Comparison of ENCODE assay signal across 1 cellular context in the genomic region with DNA sequence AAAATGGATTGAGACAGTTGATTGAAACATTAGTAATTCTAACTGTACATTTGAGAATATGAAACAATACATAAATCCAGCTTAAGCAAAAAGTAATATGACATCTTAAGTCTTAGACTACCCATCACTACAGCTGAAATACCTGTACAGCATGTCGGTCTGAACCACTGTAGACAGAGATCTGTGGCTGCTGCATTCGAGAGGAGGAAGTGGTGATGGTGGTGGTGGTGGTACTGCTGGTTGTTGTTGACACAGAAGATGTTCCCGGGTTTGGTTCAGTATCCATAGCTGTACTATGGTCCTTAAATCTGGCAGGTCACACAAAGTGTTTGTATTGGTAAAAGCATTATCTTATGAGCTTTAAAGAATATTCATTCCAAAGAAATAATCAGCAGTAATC.
TF ChIP-seq lines count a peak whose summit lies in the region.

No MANE protein-coding gene starts in this region.

TF ChIP-seq in HepG2, 621 proteins besides CTCF, POLR2A, EP300 and RAD21:
- TF ChIP-seq ZNF451 (CRISPR knock-in tag; IDR thresholded peaks at IDR 0.05) (no peak), ZNF792 (CRISPR knock-in tag; IDR thresholded peaks at IDR 0.05) (no peak), MIER2 (CRISPR knock-in tag; IDR thresholded peaks at IDR 0.05) (no peak), HES4 (CRISPR knock-in tag; IDR thresholded peaks at IDR 0.05; ENCODE audit: borderline replicate concordance) (no peak), TGIF2 (CRISPR knock-in tag; IDR thresholded peaks at IDR 0.05) (no peak), ZFY (CRISPR knock-in tag; IDR thresholded peaks at IDR 0.05) (no peak)
- TF ChIP-seq, protein P1, sequence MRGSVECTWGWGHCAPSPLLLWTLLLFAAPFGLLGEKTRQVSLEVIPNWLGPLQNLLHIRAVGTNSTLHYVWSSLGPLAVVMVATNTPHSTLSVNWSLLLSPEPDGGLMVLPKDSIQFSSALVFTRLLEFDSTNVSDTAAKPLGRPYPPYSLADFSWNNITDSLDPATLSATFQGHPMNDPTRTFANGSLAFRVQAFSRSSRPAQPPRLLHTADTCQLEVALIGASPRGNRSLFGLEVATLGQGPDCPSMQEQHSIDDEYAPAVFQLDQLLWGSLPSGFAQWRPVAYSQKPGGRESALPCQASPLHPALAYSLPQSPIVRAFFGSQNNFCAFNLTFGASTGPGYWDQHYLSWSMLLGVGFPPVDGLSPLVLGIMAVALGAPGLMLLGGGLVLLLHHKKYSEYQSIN (CRISPR knock-in tag; IDR thresholded peaks at IDR 0.05; ENCODE audit: borderline replicate concordance), result no peak
- TF ChIP-seq, protein P2, sequence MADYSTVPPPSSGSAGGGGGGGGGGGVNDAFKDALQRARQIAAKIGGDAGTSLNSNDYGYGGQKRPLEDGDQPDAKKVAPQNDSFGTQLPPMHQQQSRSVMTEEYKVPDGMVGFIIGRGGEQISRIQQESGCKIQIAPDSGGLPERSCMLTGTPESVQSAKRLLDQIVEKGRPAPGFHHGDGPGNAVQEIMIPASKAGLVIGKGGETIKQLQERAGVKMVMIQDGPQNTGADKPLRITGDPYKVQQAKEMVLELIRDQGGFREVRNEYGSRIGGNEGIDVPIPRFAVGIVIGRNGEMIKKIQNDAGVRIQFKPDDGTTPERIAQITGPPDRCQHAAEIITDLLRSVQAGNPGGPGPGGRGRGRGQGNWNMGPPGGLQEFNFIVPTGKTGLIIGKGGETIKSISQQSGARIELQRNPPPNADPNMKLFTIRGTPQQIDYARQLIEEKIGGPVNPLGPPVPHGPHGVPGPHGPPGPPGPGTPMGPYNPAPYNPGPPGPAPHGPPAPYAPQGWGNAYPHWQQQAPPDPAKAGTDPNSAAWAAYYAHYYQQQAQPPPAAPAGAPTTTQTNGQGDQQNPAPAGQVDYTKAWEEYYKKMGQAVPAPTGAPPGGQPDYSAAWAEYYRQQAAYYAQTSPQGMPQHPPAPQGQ (CRISPR knock-in tag; IDR thresholded peaks at IDR 0.05; ENCODE audit: borderline replicate concordance), result no peak
- TF ChIP-seq, protein P3, sequence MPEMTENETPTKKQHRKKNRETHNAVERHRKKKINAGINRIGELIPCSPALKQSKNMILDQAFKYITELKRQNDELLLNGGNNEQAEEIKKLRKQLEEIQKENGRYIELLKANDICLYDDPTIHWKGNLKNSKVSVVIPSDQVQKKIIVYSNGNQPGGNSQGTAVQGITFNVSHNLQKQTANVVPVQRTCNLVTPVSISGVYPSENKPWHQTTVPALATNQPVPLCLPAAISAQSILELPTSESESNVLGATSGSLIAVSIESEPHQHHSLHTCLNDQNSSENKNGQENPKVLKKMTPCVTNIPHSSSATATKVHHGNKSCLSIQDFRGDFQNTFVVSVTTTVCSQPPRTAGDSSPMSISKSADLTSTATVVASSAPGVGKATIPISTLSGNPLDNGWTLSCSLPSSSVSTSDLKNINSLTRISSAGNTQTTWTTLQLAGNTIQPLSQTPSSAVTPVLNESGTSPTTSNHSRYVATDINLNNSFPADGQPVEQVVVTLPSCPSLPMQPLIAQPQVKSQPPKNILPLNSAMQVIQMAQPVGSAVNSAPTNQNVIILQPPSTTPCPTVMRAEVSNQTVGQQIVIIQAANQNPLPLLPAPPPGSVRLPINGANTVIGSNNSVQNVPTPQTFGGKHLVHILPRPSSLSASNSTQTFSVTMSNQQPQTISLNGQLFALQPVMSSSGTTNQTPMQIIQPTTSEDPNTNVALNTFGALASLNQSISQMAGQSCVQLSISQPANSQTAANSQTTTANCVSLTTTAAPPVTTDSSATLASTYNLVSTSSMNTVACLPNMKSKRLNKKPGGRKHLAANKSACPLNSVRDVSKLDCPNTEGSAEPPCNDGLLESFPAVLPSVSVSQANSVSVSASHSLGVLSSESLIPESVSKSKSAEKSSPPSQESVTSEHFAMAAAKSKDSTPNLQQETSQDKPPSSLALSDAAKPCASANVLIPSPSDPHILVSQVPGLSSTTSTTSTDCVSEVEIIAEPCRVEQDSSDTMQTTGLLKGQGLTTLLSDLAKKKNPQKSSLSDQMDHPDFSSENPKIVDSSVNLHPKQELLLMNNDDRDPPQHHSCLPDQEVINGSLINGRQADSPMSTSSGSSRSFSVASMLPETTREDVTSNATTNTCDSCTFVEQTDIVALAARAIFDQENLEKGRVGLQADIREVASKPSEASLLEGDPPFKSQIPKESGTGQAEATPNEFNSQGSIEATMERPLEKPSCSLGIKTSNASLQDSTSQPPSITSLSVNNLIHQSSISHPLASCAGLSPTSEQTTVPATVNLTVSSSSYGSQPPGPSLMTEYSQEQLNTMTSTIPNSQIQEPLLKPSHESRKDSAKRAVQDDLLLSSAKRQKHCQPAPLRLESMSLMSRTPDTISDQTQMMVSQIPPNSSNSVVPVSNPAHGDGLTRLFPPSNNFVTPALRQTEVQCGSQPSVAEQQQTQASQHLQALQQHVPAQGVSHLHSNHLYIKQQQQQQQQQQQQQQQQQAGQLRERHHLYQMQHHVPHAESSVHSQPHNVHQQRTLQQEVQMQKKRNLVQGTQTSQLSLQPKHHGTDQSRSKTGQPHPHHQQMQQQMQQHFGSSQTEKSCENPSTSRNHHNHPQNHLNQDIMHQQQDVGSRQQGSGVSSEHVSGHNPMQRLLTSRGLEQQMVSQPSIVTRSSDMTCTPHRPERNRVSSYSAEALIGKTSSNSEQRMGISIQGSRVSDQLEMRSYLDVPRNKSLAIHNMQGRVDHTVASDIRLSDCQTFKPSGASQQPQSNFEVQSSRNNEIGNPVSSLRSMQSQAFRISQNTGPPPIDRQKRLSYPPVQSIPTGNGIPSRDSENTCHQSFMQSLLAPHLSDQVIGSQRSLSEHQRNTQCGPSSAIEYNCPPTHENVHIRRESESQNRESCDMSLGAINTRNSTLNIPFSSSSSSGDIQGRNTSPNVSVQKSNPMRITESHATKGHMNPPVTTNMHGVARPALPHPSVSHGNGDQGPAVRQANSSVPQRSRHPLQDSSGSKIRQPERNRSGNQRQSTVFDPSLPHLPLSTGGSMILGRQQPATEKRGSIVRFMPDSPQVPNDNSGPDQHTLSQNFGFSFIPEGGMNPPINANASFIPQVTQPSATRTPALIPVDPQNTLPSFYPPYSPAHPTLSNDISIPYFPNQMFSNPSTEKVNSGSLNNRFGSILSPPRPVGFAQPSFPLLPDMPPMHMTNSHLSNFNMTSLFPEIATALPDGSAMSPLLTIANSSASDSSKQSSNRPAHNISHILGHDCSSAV (CRISPR knock-in tag; IDR thresholded peaks at IDR 0.05; ENCODE audit: borderline replicate concordance), result no peak
- TF ChIP-seq, protein P4, sequence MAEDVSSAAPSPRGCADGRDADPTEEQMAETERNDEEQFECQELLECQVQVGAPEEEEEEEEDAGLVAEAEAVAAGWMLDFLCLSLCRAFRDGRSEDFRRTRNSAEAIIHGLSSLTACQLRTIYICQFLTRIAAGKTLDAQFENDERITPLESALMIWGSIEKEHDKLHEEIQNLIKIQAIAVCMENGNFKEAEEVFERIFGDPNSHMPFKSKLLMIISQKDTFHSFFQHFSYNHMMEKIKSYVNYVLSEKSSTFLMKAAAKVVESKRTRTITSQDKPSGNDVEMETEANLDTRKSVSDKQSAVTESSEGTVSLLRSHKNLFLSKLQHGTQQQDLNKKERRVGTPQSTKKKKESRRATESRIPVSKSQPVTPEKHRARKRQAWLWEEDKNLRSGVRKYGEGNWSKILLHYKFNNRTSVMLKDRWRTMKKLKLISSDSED (CRISPR knock-in tag; IDR thresholded peaks at IDR 0.05), result no peak
- TF ChIP-seq, protein P5, sequence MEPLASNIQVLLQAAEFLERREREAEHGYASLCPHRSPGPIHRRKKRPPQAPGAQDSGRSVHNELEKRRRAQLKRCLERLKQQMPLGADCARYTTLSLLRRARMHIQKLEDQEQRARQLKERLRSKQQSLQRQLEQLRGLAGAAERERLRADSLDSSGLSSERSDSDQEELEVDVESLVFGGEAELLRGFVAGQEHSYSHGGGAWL (CRISPR knock-in tag; IDR thresholded peaks at IDR 0.05), result no peak
- TF ChIP-seq, protein P6, sequence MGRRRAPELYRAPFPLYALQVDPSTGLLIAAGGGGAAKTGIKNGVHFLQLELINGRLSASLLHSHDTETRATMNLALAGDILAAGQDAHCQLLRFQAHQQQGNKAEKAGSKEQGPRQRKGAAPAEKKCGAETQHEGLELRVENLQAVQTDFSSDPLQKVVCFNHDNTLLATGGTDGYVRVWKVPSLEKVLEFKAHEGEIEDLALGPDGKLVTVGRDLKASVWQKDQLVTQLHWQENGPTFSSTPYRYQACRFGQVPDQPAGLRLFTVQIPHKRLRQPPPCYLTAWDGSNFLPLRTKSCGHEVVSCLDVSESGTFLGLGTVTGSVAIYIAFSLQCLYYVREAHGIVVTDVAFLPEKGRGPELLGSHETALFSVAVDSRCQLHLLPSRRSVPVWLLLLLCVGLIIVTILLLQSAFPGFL (CRISPR knock-in tag; IDR thresholded peaks at IDR 0.05), result no peak
- TF ChIP-seq, protein P7, sequence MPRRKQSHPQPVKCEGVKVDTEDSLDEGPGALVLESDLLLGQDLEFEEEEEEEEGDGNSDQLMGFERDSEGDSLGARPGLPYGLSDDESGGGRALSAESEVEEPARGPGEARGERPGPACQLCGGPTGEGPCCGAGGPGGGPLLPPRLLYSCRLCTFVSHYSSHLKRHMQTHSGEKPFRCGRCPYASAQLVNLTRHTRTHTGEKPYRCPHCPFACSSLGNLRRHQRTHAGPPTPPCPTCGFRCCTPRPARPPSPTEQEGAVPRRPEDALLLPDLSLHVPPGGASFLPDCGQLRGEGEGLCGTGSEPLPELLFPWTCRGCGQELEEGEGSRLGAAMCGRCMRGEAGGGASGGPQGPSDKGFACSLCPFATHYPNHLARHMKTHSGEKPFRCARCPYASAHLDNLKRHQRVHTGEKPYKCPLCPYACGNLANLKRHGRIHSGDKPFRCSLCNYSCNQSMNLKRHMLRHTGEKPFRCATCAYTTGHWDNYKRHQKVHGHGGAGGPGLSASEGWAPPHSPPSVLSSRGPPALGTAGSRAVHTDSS (CRISPR knock-in tag; conservative IDR thresholded peaks at IDR 0.05), result no peak
TF ChIP-seq in HepG2: peak in this region for 0.
